11 cellular contexts compared by ENCODE assay signal in genomic region chr7:131008840-131009651, GRCh38.
DNase-seq lines count a peak whose midpoint lies in the region; ATAC-seq and TF ChIP-seq lines count a peak whose summit lies in the region.
"Had no signal": no experiment of that assay in that cellular context is flagged by ENCODE, and none has a peak within 500 bp of the region (broad histone marks: within the 10 kb centered on the region; RNA-seq: fewer than 3 reads in every experiment).

No MANE protein-coding gene starts in this region.

- peaks cover 13 to 27% of the 10 kb centered on the region in 2 donors for H3K36me3 Mint-ChIP-seq in CD4-positive, alpha-beta memory T cell
- H3K36me3 Mint-ChIP-seq in brain (peaks cover 13% of the 10 kb centered on the region), naive B cell (peaks cover 5 to 8% of the 10 kb centered on the region in 2 donors)

- H3K9ac ChIP-seq in Karpas-422 (ENCODE audit: low read length) = peak overlapping the region; percentile 34

- CTCF ChIA-PET in CD4-positive, alpha-beta memory T cell (lab: Charles Lee; ENCODE audit: partially characterized antibody) = interaction anchor here (1.3 to 2.4 kb wide), 5 partner anchors 10 to 112 kb away, joined by 3 to 14 read pairs (median 9); no protein-coding TSS in a partner anchor

- no peaks in the 10 kb centered on the region for H3K27me3 Mint-ChIP-seq in CD4-positive, alpha-beta memory T cell
- no peaks in the 10 kb centered on the region for H3K27me3 Mint-ChIP-seq in brain
- no peaks in the 10 kb centered on the region for H3K27me3 Mint-ChIP-seq in naive B cell
- H3K27me3 Mint-ChIP-seq: dendritic cell treated with granulocyte-macrophage colony-stimulating factor and Interleukin-4, amounts not matched to agents 40 ng/mL and 50 ng/mL, for 4 days had no signal

- H2AFZ ChIP-seq in Karpas-422 (ENCODE audit: low read length) = no peak overlapping the region

- WGBS in testis, 2 donors = 58 to 59% methylated on average over 5 of the region's 5 CpGs

- no peak overlapping the region for H3K4me3 ChIP-seq in CD4-positive, alpha-beta memory T cell (ENCODE audit: low read length in 2 of 2)
- H3K4me3 ChIP-seq in Karpas-422 (ENCODE audit: low read length) (peak overlapping the region; percentile 42; the same call in 1 of the 2 replicates), testis (no peak overlapping the region)

- TF ChIP-seq POLR2A in testis (IDR thresholded peaks at IDR 0.05) = no peak

- peak overlapping the region; percentile 23 to 90 (median 58) for H3K4me3 Mint-ChIP-seq in CD4-positive, alpha-beta memory T cell
- H3K4me3 Mint-ChIP-seq in brain (peak overlapping the region in 2 of 5 experiments; percentile 16 to 53), naive B cell (peak overlapping the region in 1 of 8 donors; percentile 25)
- H3K4me3 Mint-ChIP-seq: dendritic cell treated with granulocyte-macrophage colony-stimulating factor and Interleukin-4, amounts not matched to agents 40 ng/mL and 50 ng/mL, for 4 days; neural crest cell had no signal

- peaks cover 74 to 99% (median 88%) of the 10 kb centered on the region in 4 donors for H3K4me1 Mint-ChIP-seq in CD4-positive, alpha-beta memory T cell
- peaks cover 65% of the 10 kb centered on the region for H3K4me1 Mint-ChIP-seq in brain
- H3K4me1 Mint-ChIP-seq in naive B cell = peaks cover 81 to 93% (median 89%) of the 10 kb centered on the region in 3 donors

- no peak for DNase-seq in CD4-positive, alpha-beta memory T cell
- DNase-seq in Karpas-422 (peak; percentile 65), naive B cell (no peak), NCI-H524 (lab: John Stamatoyannopoulos, UW) (no peak), NCI-H1436 (lab: John Stamatoyannopoulos, UW) (no peak), testis (no peak), inferior parietal cortex (ENCODE audit: extremely low spot score) (no peak)
- DNase-seq: NCI-H146 had no signal

- no peaks in the 10 kb centered on the region for H3K9me3 ChIP-seq in CD4-positive, alpha-beta memory T cell (ENCODE audit: control insufficient read depth in 1 of 2, low read length in 2 of 2)
- H3K9me3 ChIP-seq in Karpas-422 (ENCODE audit: low read length) = no peaks in the 10 kb centered on the region
- no peaks in the 10 kb centered on the region for H3K9me3 ChIP-seq in testis

- intact Hi-C loops in CD4-positive, alpha-beta memory T cell (cut with micrococcal nuclease) = loop anchor here (2.0 kb wide), 1 partner anchor 32 kb away; no protein-coding TSS in a partner anchor
- intact Hi-C loops in testis (cut with DNase I; ENCODE audit: low total_unique reads) = no loop called here

- no peaks in the 10 kb centered on the region for H3K36me3 ChIP-seq in CD4-positive, alpha-beta memory T cell (ENCODE audit: insufficient read depth, low read length)
- H3K36me3 ChIP-seq in Karpas-422 (ENCODE audit: insufficient read depth, low read length) (peaks cover 26% of the 10 kb centered on the region), testis (ENCODE audit: low read depth, missing control alignments) (no peaks in the 10 kb centered on the region)

- peak overlapping the region; percentile 63 for H3K4me2 ChIP-seq in Karpas-422 (ENCODE audit: low read depth, low read length, poor library complexity, severe bottlenecking)

- no peaks in the 10 kb centered on the region for H3K9me3 Mint-ChIP-seq in CD4-positive, alpha-beta memory T cell
- H3K9me3 Mint-ChIP-seq in brain (peaks cover 0 to 11% (median 0%) of the 10 kb centered on the region in 5 experiments), naive B cell (peaks cover 0 to 2% (median 0%) of the 10 kb centered on the region in 7 donors)
- H3K9me3 Mint-ChIP-seq: dendritic cell treated with granulocyte-macrophage colony-stimulating factor and Interleukin-4, amounts not matched to agents 40 ng/mL and 50 ng/mL, for 4 days; neural crest cell had no signal

- peak overlapping the region; percentile 84 to 94 (median 91) for H3K27ac Mint-ChIP-seq in CD4-positive, alpha-beta memory T cell
- H3K27ac Mint-ChIP-seq in brain = peak overlapping the region in 4 of 5 experiments; percentile 77 to 93 (median 78)
- peak overlapping the region; percentile 36 to 89 (median 68) for H3K27ac Mint-ChIP-seq in naive B cell

- no peaks in the 10 kb centered on the region for H4K20me1 ChIP-seq in Karpas-422 (ENCODE audit: insufficient read depth, low read depth, low read length)

- peaks cover 93% of the 10 kb centered on the region for H3K4me1 ChIP-seq in CD4-positive, alpha-beta memory T cell (ENCODE audit: insufficient read depth, low read length)
- H3K4me1 ChIP-seq in Karpas-422 (ENCODE audit: low read length) = peaks cover 71% of the 10 kb centered on the region
- H3K4me1 ChIP-seq in testis = peaks cover 52% of the 10 kb centered on the region

- POLR2A ChIA-PET in CD4-positive, alpha-beta memory T cell (lab: Charles Lee; ENCODE audit: partially characterized antibody) = interaction anchor here (1.1 to 1.3 kb wide), 4 partner anchors 8 to 19 kb away, joined by 3 to 5 read pairs (median 3); no protein-coding TSS in a partner anchor

- H3K27ac ChIP-seq in CD4-positive, alpha-beta memory T cell (ENCODE audit: low read depth, low read length) = peak overlapping the region; percentile 52
- peak overlapping the region; percentile 78 for H3K27ac ChIP-seq in Karpas-422 (ENCODE audit: low read length)
- peak overlapping the region in 1 of 2 donors; percentile 64 for H3K27ac ChIP-seq in testis

- H3K27me3 ChIP-seq in CD4-positive, alpha-beta memory T cell (ENCODE audit: insufficient read depth, low read length) = no peaks in the 10 kb centered on the region
- H3K27me3 ChIP-seq in Karpas-422 (ENCODE audit: low read length) (no peaks in the 10 kb centered on the region), testis (no peaks in the 10 kb centered on the region)

- no peak for ATAC-seq in naive B cell (ENCODE audit: low read depth in 2 of 2)

- H3K9me2 ChIP-seq in Karpas-422 (replicated peaks; ENCODE audit: insufficient read depth, low read length) = no peaks in the 10 kb centered on the region

- H3K79me2 ChIP-seq in Karpas-422 (ENCODE audit: low read length) = peaks cover 97% of the 10 kb centered on the region

- TF ChIP-seq CTCF in brain (conservative IDR thresholded peaks at IDR 0.05) = no peak
- TF ChIP-seq CTCF in testis (IDR thresholded peaks at IDR 0.05) = no peak
